28 cellular contexts compared by ENCODE assay signal in genomic region chr5:9627541-9627940, GRCh38. TPM values are rescaled to one million over a fixed set of nuclear protein-coding genes. Genes with fewer than 3 reads are reported as not detected.
DNase-seq lines count a peak whose midpoint lies in the region; ATAC-seq, FAIRE-seq and TF ChIP-seq lines count a peak whose summit lies in the region.
"Had no signal": no experiment of that assay in that cellular context is flagged by ENCODE, and none has a peak within 500 bp of the region (broad histone marks: within the 10 kb centered on the region; RNA-seq: fewer than 3 reads in every experiment).

No MANE protein-coding gene starts in this region.

- H3K79me2 ChIP-seq in GM23338 (replicated peaks; ENCODE audit: insufficient read depth), result no peaks in the 10 kb centered on the region
- no peaks in the 10 kb centered on the region for H3K79me2 ChIP-seq in GM12878 (ENCODE audit: control insufficient read depth, insufficient read depth, low read length)

- H3K36me3 Mint-ChIP-seq in GM23338 (ENCODE audit: low read depth), result no peaks in the 10 kb centered on the region
- H3K36me3 Mint-ChIP-seq in stimulated activated naive B cell treated with anti-CD40 and anti-IgM and Interleukin-4, amounts not matched to agents 10 μg/mL and 1 μg/mL and 100 μg/mL, for 72 hours, result no peaks in the 10 kb centered on the region
- H3K36me3 Mint-ChIP-seq: CD14-positive monocyte; CD8-positive, alpha-beta memory T cell had no signal

- no peaks in the 10 kb centered on the region for H3K36me3 ChIP-seq in GM23338 (ENCODE audit: insufficient read depth)
- no peaks in the 10 kb centered on the region for H3K36me3 ChIP-seq in GM12878 (ENCODE audit: control insufficient read depth in 2 of 2, insufficient read depth in 2 of 2, low read length in 1 of 2)
- H3K36me3 ChIP-seq: BE2C; BLaER1 treated with 17β-estradiol and CSF1 and Interleukin-3, amounts not matched to agents 10 nM and 100 nM had no signal

- peaks cover 5% of the 10 kb centered on the region; the same call in 2 of the 3 replicates for H3K4me1 Mint-ChIP-seq in GM23338
- H3K4me1 Mint-ChIP-seq in stimulated activated naive B cell treated with anti-CD40 and anti-IgM and Interleukin-4, amounts not matched to agents 10 μg/mL and 1 μg/mL and 100 μg/mL, for 72 hours, result peaks cover 0 to 11% of the 10 kb centered on the region in 2 donors
- H3K4me1 Mint-ChIP-seq: CD14-positive monocyte; CD8-positive, alpha-beta memory T cell had no signal

- H3K27me3 Mint-ChIP-seq in GM23338 (ENCODE audit: insufficient read depth, low read depth, poor library complexity), result no peaks in the 10 kb centered on the region
- no peaks in the 10 kb centered on the region for H3K27me3 Mint-ChIP-seq in stimulated activated naive B cell treated with anti-CD40 and anti-IgM and Interleukin-4, amounts not matched to agents 10 μg/mL and 1 μg/mL and 100 μg/mL, for 72 hours
- H3K27me3 Mint-ChIP-seq: CD4-positive, alpha-beta T cell had no signal

- no peak overlapping the region for H3K4me3 ChIP-seq in GM23338
- H3K4me3 ChIP-seq in GM12878, result no peak overlapping the region
- H3K4me3 ChIP-seq: A549; BLaER1 treated with 17β-estradiol and CSF1 and Interleukin-3, amounts not matched to agents 10 nM and 100 nM had no signal

- H3K4me1 ChIP-seq in GM23338 (ENCODE audit: insufficient read depth) (no peaks in the 10 kb centered on the region; the same call in 1 of the 2 replicates), GM12878 (ENCODE audit: control insufficient read depth, insufficient read depth, low read length) (no peaks in the 10 kb centered on the region)
- H3K4me1 ChIP-seq: A549 had no signal

- SMC1A ChIA-PET in GM12878 (lab: Charles Lee; ENCODE audit: uncharacterized antibody, unreplicated experiment), result no interaction called here

- no peak for TF ChIP-seq RAD21 in GM12878 (IDR thresholded peaks at IDR 0.05; ENCODE audit: insufficient read depth, low read depth, low read length)

- 9% methylated on average over 5 of the region's 5 CpGs for WGBS in GM12878 (ENCODE audit: insufficient coverage, insufficient replicate concordance, low lambda C conversion rate, missing lambda C conversion rate)

- H3K9me2 ChIP-seq in GM23338 (ENCODE audit: insufficient read depth), result 0 out of 2 replicates have a peak, but pooled peaks cover 3% of the 10 kb centered on the region

- in situ Hi-C loops in GM12878 (cut with MboI), result no loop called here

- ATAC-seq in GM23338 (no peak), GM12878 (no peak), GM18858 (IDR thresholded peaks at IDR 0.05; ENCODE audit: unreplicated experiment) (no peak)
- ATAC-seq in stimulated activated naive B cell treated with anti-CD40 and anti-IgM and Interleukin-4, amounts not matched to agents 10 μg/mL and 1 μg/mL and 100 μg/mL, for 72 hours (replicated peaks), result no peak
- ATAC-seq: A549, HCT116 had no signal

- BruUV-seq in GM12878 (replicated peaks; lab: Mats Ljungman, UMichigan), result no TSS peak

- TF ChIP-seq EP300 in GM12878 (IDR thresholded peaks at IDR 0.05; ENCODE audit: borderline replicate concordance in 1 of 2, control insufficient read depth in 1 of 2, low read depth in 2 of 2, low read length in 2 of 2), result no peak

- CTCF ChIA-PET in GM12878 (lab: Yijun Ruan, JAX), result no interaction called here

- H2AFZ ChIP-seq in GM23338 (0 out of 2 replicates have a peak overlapping the region, but pooled peaks have one; percentile 28), GM12878 (ENCODE audit: control insufficient read depth, low read depth, low read length) (no peak overlapping the region)

- H4K20me1 ChIP-seq in GM23338 (replicated peaks; ENCODE audit: insufficient read depth) (no peaks in the 10 kb centered on the region), GM12878 (ENCODE audit: control insufficient read depth, insufficient read depth) (no peaks in the 10 kb centered on the region)
- H4K20me1 ChIP-seq: BLaER1 treated with 17β-estradiol and CSF1 and Interleukin-3, amounts not matched to agents 10 nM and 100 nM had no signal

- RAD21 ChIA-PET in GM12878 (lab: Charles Lee; ENCODE audit: unreplicated experiment), result no interaction called here

- no peak overlapping the region for H3K27ac Mint-ChIP-seq in GM23338
- H3K27ac Mint-ChIP-seq in stimulated activated naive B cell treated with anti-CD40 and anti-IgM and Interleukin-4, amounts not matched to agents 10 μg/mL and 1 μg/mL and 100 μg/mL, for 72 hours, result no peak overlapping the region
- H3K27ac Mint-ChIP-seq: CD14-positive monocyte; CD4-positive, alpha-beta T cell; CD8-positive, alpha-beta memory T cell; H9 had no signal

- H3K9ac ChIP-seq in GM12878 (ENCODE audit: control insufficient read depth, insufficient read depth, low read length), result no peak overlapping the region
- H3K9ac ChIP-seq: BLaER1 treated with 17β-estradiol and CSF1 and Interleukin-3, amounts not matched to agents 10 nM and 100 nM had no signal

- H3K27me3 ChIP-seq in GM23338 (ENCODE audit: insufficient read depth) (no peaks in the 10 kb centered on the region), GM12878 (replicated peaks in 1 of 2; ENCODE audit: control insufficient read depth in 2 of 2, insufficient read depth in 2 of 2, low read length in 1 of 2) (no peaks in the 10 kb centered on the region)
- H3K27me3 ChIP-seq: BE2C; BLaER1 treated with 17β-estradiol and CSF1 and Interleukin-3, amounts not matched to agents 10 nM and 100 nM had no signal

- H3K4me3 Mint-ChIP-seq in GM23338, result no peak overlapping the region
- no peak overlapping the region for H3K4me3 Mint-ChIP-seq in stimulated activated naive B cell treated with anti-CD40 and anti-IgM and Interleukin-4, amounts not matched to agents 10 μg/mL and 1 μg/mL and 100 μg/mL, for 72 hours
- H3K4me3 Mint-ChIP-seq: CD14-positive monocyte; CD4-positive, alpha-beta T cell; CD8-positive, alpha-beta memory T cell; H9 had no signal

- DNase-seq in GM23338 (ENCODE audit: low spot score) (no peak), GM12878 (ENCODE audit: low read depth, low spot score) (no peak), head of caudate nucleus (peak in 26 of 42 donors; percentile 13 to 79 (median 39)), superior temporal gyrus (ENCODE audit: extremely low spot score) (peak; percentile 43), globus pallidus (ENCODE audit: low spot score) (no peak)
- no peak for DNase-seq in stimulated activated naive B cell treated with anti-CD40 and anti-IgM and Interleukin-4, amounts not matched to agents 10 μg/mL and 1 μg/mL and 100 μg/mL, for 72 hours
- DNase-seq: 8988T; ACHN; AML-193; CD4-positive, alpha-beta T cell; CD8-positive, alpha-beta memory T cell; DMS 273 treated with DMSO at 0.1 percent for 48 hours; DMS53; DMS79 treated with DMSO at 0.1 percent for 48 hours; GF-D8; H9 had no signal

- H3K27ac ChIP-seq in GM23338 (ENCODE audit: low read depth) (no peak overlapping the region), GM12878 (ENCODE audit: control insufficient read depth, insufficient read depth) (no peak overlapping the region)
- H3K27ac ChIP-seq: A549; BLaER1 treated with 17β-estradiol and CSF1 and Interleukin-3, amounts not matched to agents 10 nM and 100 nM had no signal

- no peaks in the 10 kb centered on the region; the same call in 2 of the 3 replicates for H3K9me3 Mint-ChIP-seq in GM23338
- H3K9me3 Mint-ChIP-seq in stimulated activated naive B cell treated with anti-CD40 and anti-IgM and Interleukin-4, amounts not matched to agents 10 μg/mL and 1 μg/mL and 100 μg/mL, for 72 hours, result peaks cover 7 to 10% of the 10 kb centered on the region in 2 donors
- H3K9me3 Mint-ChIP-seq: H9 had no signal

- POLR2A ChIA-PET in GM12878 (lab: Charles Lee), result no interaction called here

- TF ChIP-seq POLR2A in GM12878 (IDR thresholded peaks at IDR 0.05; ENCODE audit: low read depth, low read length), result no peak

- no peaks in the 10 kb centered on the region for H3K9me3 ChIP-seq in GM12878 (replicated peaks; ENCODE audit: control insufficient read depth, insufficient read depth, low read length)
- H3K9me3 ChIP-seq: A549; BE2C; BLaER1 treated with 17β-estradiol and CSF1 and Interleukin-3, amounts not matched to agents 10 nM and 100 nM had no signal

- intact Hi-C loops in GM12878 (cut with micrococcal nuclease; ENCODE audit: unreplicated experiment) (no loop called here), head of caudate nucleus (cut with DNase I) (no loop called here)

- no peak for FAIRE-seq in GM12878 (lab: Jason Lieb, UNC)
- FAIRE-seq: A549, D721Med, GM12892, GM19239 had no signal

- H3K4me2 ChIP-seq in GM23338 (no peak overlapping the region), GM12878 (ENCODE audit: control insufficient read depth, insufficient read depth) (no peak overlapping the region)
- H3K4me2 ChIP-seq: A549; BLaER1 treated with 17β-estradiol and CSF1 and Interleukin-3, amounts not matched to agents 10 nM and 100 nM had no signal

- no peak for TF ChIP-seq CTCF in GM23338 (conservative IDR thresholded peaks at IDR 0.05; ENCODE audit: low read depth in 2 of 2)
- TF ChIP-seq CTCF in GM12878 (IDR thresholded peaks at IDR 0.05 in 2 of 3, conservative IDR thresholded peaks at IDR 0.05 in 1 of 3; ENCODE audit: control insufficient read depth in 2 of 3, extremely low read depth in 1 of 3, insufficient read depth in 1 of 3, low read depth in 3 of 3, low read length in 3 of 3), result no peak

- no peaks in the 10 kb centered on the region for H3F3A ChIP-seq in GM23338 (replicated peaks; ENCODE audit: low read depth)

TF ChIP-seq in GM23338, 12 proteins besides CTCF, POLR2A, EP300 and RAD21 (continues in another document):
- TF ChIP-seq EZH2phosphoT487 (IDR thresholded peaks at IDR 0.05; ENCODE audit: unreplicated experiment) (no peak), JUNB (IDR thresholded peaks at IDR 0.05; ENCODE audit: unreplicated experiment) (no peak)

TF ChIP-seq in GM12878, 131 proteins besides CTCF, POLR2A, EP300 and RAD21 (continues in another document):
- TF ChIP-seq MEF2B (IDR thresholded peaks at IDR 0.05; ENCODE audit: partially characterized antibody, poor library complexity, severe bottlenecking), result peak; percentile 29

RNA-seq across cellular contexts. Expression of gene TAS2R1, which starts 2.6 kb away (rescaled TPM):
- 0.31 TPM in 1 of 2 replicates, not detected in the other for total RNA-seq in GM23338 (2014; rRNA removed; shearing (Covaris generic))
- polyA plus RNA-seq in GM23338 (2016; fragmentation: Nextera tagmentation; extraction: Ambion mirVana), result 0.19 TPM in 1 of 2 replicates, not detected in the other
- total RNA-seq in GM12878 (2013; cell fraction: nucleolus; rRNA removed), result 0.37 TPM in 1 of 2 replicates, not detected in the other
- not detected in 2 replicates for total RNA-seq in GM12878 (2014; rRNA removed)
- not detected in 2 replicates for total RNA-seq in GM12878 (2014; rRNA removed; fragmentation: Illumina TruSeq; extraction: Trizol)
- not detected in 2 replicates for total RNA-seq in GM12878 (2021)
- not detected for polyA plus RNA-seq in GM12878 (2011; ENCODE audit: low read depth)
- not detected in 2 replicates for polyA plus RNA-seq in GM12878 (2011; rRNA removed)
- polyA plus RNA-seq in GM12878 (2011; cell fraction: cytosol; rRNA removed), result not detected in 2 replicates
- polyA plus RNA-seq in GM12878 (2011; cell fraction: nucleus; rRNA removed), result not detected in 2 replicates
- not detected in 2 replicates for polyA plus RNA-seq in GM12878 (2012)
- not detected in 2 replicates for polyA plus RNA-seq in GM12878 (2014; fragmentation: Illumina TruSeq; extraction: Trizol)
- not detected for polyA plus RNA-seq in GM12878 (2014; fragmentation: Nextera tagmentation; extraction: Ambion mirVana)
- polyA plus RNA-seq in GM12878 (2014; rRNA removed), result not detected in 2 replicates
- not detected for polyA plus RNA-seq in GM12878 (2016; fragmentation: Nextera tagmentation; extraction: Ambion mirVana)
- not detected in 2 replicates for polyA minus RNA-seq in GM12878 (2011; rRNA and poly(A)+ RNA removed)
- polyA minus RNA-seq in GM12878 (2011; cell fraction: cytosol; rRNA and poly(A)+ RNA removed), result not detected in 2 replicates
- not detected in 2 replicates for polyA minus RNA-seq in GM12878 (2011; cell fraction: nucleus; rRNA and poly(A)+ RNA removed)
- total RNA-seq: CD4-positive, alpha-beta T cell; CD8-positive, alpha-beta memory T cell; Daoy; G401; H4; H9 had no signal
- polyA plus RNA-seq: A549; CD14-positive monocyte; CD8-positive, alpha-beta memory T cell had no signal

Comparison
In these comparisons a context has a peak if more than half of its experiments do, and no peak if none do; other contexts are left out.
1. DNase-seq: peak in head of caudate nucleus (26 of 42) and superior temporal gyrus (single experiment); none in GM23338 (single experiment), GM12878 (single experiment), stimulated activated naive B cell treated with anti-CD40 and anti-IgM and Interleukin-4, amounts not matched to agents 10 μg/mL and 1 μg/mL and 100 μg/mL, for 72 hours (single experiment) and globus pallidus (single experiment).